9 cellular contexts compared by ENCODE assay signal in the genomic region with DNA sequence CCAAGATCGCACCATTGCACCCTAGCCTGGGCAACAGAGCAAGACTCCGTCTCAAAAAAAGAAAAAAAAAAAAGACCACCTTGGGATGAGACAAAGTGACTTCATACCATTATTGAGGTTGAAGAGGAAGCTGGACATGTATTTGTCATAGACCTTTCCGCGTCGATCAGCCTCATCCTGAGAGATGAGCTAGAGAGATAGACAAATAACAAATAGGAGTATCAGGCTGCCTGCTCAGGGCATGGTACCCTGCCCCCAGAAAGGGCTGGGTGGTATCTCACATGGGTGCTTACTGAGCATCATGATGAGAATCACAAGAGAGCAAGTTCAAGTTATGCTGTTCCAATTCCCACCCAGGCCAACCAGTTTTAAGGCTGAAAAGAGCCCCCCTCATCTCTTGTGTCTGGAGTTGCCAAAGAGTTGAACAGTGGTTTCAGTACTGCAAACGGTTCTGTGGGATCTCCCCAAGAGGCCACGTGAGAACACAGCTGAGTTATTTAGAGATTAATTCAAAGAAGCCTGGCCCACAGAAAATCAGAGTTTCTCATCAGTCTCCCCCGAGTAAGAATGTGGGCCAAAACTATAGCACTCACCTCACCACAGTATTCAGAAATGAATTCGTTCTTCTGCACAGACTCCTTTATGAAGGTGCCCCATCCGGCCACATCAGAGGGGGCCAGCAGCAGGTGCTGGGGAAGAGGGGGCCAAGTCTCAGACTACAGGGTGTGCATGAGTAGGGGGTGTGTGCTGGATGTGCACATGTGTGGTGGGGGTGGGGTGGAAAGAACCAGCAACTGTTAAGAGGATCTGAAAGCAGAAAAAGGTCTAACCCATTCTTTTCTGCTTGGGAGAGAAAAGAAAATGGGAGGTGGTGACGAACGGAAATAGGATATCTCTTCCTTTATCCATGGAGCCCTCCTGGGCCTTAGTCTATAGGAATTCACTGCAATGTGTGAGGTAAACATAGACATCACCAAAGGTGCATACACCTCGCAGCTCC. TPM values are rescaled to one million over a fixed set of nuclear protein-coding genes. Genes with fewer than 3 reads are reported as not detected.
DNase-seq lines count a peak whose midpoint lies in the region; ATAC-seq and TF ChIP-seq lines count a peak whose summit lies in the region.
"Had no signal": no experiment of that assay in that cellular context is flagged by ENCODE, and none has a peak within 500 bp of the region (broad histone marks: within the 10 kb centered on the region; RNA-seq: fewer than 3 reads in every experiment).

No MANE protein-coding gene starts in this region.

- H3K27me3 ChIP-seq in foreskin keratinocyte = no peaks in the 10 kb centered on the region
- H3K27me3 ChIP-seq in MG63 = no peaks in the 10 kb centered on the region

- no peak for TF ChIP-seq CTCF in foreskin keratinocyte (conservative IDR thresholded peaks at IDR 0.05)

- DNase-seq in activated effector memory CD4-positive, alpha-beta T cell treated with anti-CD3 and anti-CD28 coated beads, Interleukin-2, amount 50 U/mL, for 16 hours = peak; percentile 71
- DNase-seq in activated effector memory CD4-positive, alpha-beta T cell treated with Interleukin-2 at 50 U/mL for 16 hours = no peak
- peak; percentile 54 for DNase-seq in stimulated activated CD8-positive, alpha-beta memory T cell treated with anti-CD3 and anti-CD28 coated beads, Interleukin-4, amount 100 ng/mL, for 48 hours
- no peak for DNase-seq in NCI-H1694 treated with DMSO at 0.1 percent for 48 hours (lab: John Stamatoyannopoulos, UW)
- DNase-seq in foreskin keratinocyte = no peak
- DNase-seq in MG63 = no peak
- DNase-seq: NCI-H2107 had no signal

- H3K4me3 ChIP-seq in MG63 = no peak overlapping the region

- ATAC-seq in GM21717 (IDR thresholded peaks at IDR 0.05; ENCODE audit: unreplicated experiment) (peak; percentile 55), HG03469 (IDR thresholded peaks at IDR 0.05; ENCODE audit: unreplicated experiment) (peak; percentile 58), foreskin keratinocyte (no peak)

- H3K27ac ChIP-seq in foreskin keratinocyte = no peak overlapping the region

- H3K36me3 ChIP-seq in MG63 = peaks cover 44% of the 10 kb centered on the region

- H3K4me1 ChIP-seq in foreskin keratinocyte = no peaks in the 10 kb centered on the region

- no peaks in the 10 kb centered on the region for H3K9me3 ChIP-seq in MG63

RNA-seq across cellular contexts. Expression of gene CNTNAP1, which starts 22.5 kb away (rescaled TPM):
- total RNA-seq in foreskin keratinocyte = 7.5 and 8.7 TPM in 2 replicates
- polyA plus RNA-seq in foreskin keratinocyte = 3.9 and 4.0 TPM in 2 replicates
- 9.2 and 9.3 TPM in 2 replicates for total RNA-seq in MG63 (2014; rRNA removed; shearing (Covaris generic); ENCODE audit: low replicate concordance)

RNA-seq across cellular contexts. Expression of gene CCR10, which starts 23.2 kb away (rescaled TPM):
- total RNA-seq in foreskin keratinocyte = 0.21 and 0.24 TPM in 2 replicates
- 0.30 and 0.31 TPM in 2 replicates for polyA plus RNA-seq in foreskin keratinocyte
- total RNA-seq in MG63 (2014; rRNA removed; shearing (Covaris generic); ENCODE audit: low replicate concordance) = 5.7 TPM in 1 of 2 replicates, not detected in the other

RNA-seq across cellular contexts. Expression of gene PLEKHH3, which starts 28.0 kb away (rescaled TPM):
- 15.7 and 17.2 TPM in 2 replicates for total RNA-seq in foreskin keratinocyte
- 16.5 and 17.4 TPM in 2 replicates for polyA plus RNA-seq in foreskin keratinocyte
- total RNA-seq in MG63 (2014; rRNA removed; shearing (Covaris generic); ENCODE audit: low replicate concordance) = 16.5 and 54.1 TPM in 2 replicates

RNA-seq across cellular contexts. Expression of gene EZH1, which starts 40.0 kb away (rescaled TPM):
- 11.4 and 13.1 TPM in 2 replicates for total RNA-seq in foreskin keratinocyte
- 4.7 and 5.5 TPM in 2 replicates for polyA plus RNA-seq in foreskin keratinocyte
- total RNA-seq in MG63 (2014; rRNA removed; shearing (Covaris generic); ENCODE audit: low replicate concordance) = 8.4 and 20.0 TPM in 2 replicates

RNA-seq across cellular contexts. Expression of gene TUBG2, which starts 45.7 kb away (rescaled TPM):
- 15.7 and 18.0 TPM in 2 replicates for total RNA-seq in foreskin keratinocyte
- polyA plus RNA-seq in foreskin keratinocyte = 21.2 and 22.1 TPM in 2 replicates
- total RNA-seq in MG63 (2014; rRNA removed; shearing (Covaris generic); ENCODE audit: low replicate concordance) = 1.4 and 4.0 TPM in 2 replicates

Comparison
In these comparisons a context has a peak if more than half of its experiments do, and no peak if none do; other contexts are left out.
1. DNase-seq: peak in activated effector memory CD4-positive, alpha-beta T cell treated with anti-CD3 and anti-CD28 coated beads, Interleukin-2, amount 50 U/mL, for 16 hours (single experiment) and stimulated activated CD8-positive, alpha-beta memory T cell treated with anti-CD3 and anti-CD28 coated beads, Interleukin-4, amount 100 ng/mL, for 48 hours (single experiment); none in activated effector memory CD4-positive, alpha-beta T cell treated with Interleukin-2 at 50 U/mL for 16 hours (single experiment), NCI-H1694 treated with DMSO at 0.1 percent for 48 hours (single experiment), foreskin keratinocyte (0 of 2) and MG63 (single experiment).